Comparison of ENCODE assay signal across 8 cellular contexts in genomic region chr11:62601114-62601363, GRCh38. TPM values are rescaled to one million over a fixed set of nuclear protein-coding genes. Genes with fewer than 3 reads are reported as not detected.
DNase-seq lines count a peak whose midpoint lies in the region; ATAC-seq and TF ChIP-seq lines count a peak whose summit lies in the region.

No MANE protein-coding gene starts in this region.

- H3K9me2 ChIP-seq in DOHH2 (replicated peaks; ENCODE audit: control insufficient read depth, low read length): no peaks in the 10 kb centered on the region

- H4K20me1 ChIP-seq in DOHH2 (ENCODE audit: control insufficient read depth, insufficient read depth, low read depth, low read length): peaks cover 8% of the 10 kb centered on the region; the same call in 1 of the 2 replicates

- H2BK120ac ChIP-seq in neuronal stem cell (ENCODE audit: low read depth, low read length): peak overlapping the region; percentile 65

- ATAC-seq in HG03039 (IDR thresholded peaks at IDR 0.05; ENCODE audit: unreplicated experiment): peak; percentile 8

- H3K27me3 ChIP-seq in DOHH2 (ENCODE audit: control insufficient read depth, low read length): no peaks in the 10 kb centered on the region
- H3K27me3 ChIP-seq in neuronal stem cell (ENCODE audit: control insufficient read depth in 3 of 3, insufficient read depth in 3 of 3, low read depth in 1 of 3, low read length in 3 of 3): peaks cover 0 to 17% (median 0%) of the 10 kb centered on the region in 3 experiments

- peak overlapping the region; percentile 97 for H3K9ac ChIP-seq in neuronal stem cell (ENCODE audit: low read depth, low read length, poor library complexity)

- DNase-seq in activated CD4-positive, alpha-beta T cell treated with anti-CD3 and anti-CD28 coated beads, Interleukin-2, amount 50 U/mL, for 24 hours (ENCODE audit: low read depth in 1 of 2, low spot score in 1 of 2): peak; percentile 36 to 41
- no peak for DNase-seq in fibroblast of mammary gland (ENCODE audit: low read depth)
- DNase-seq in neuronal stem cell (ENCODE audit: low spot score): no peak
- DNase-seq in T1000 (lab: John Stamatoyannopoulos, UW): no peak
- no peak for DNase-seq in dedifferentiated amniotic fluid mesenchymal stem cell (ENCODE audit: extremely low spot score)
- no peak for DNase-seq in NCI-H748 treated with DMSO at 0.1 percent for 48 hours (lab: John Stamatoyannopoulos, UW)

- H2AFZ ChIP-seq in neuronal stem cell (ENCODE audit: low read length): peak overlapping the region; percentile 86

- H3K4me2 ChIP-seq in DOHH2 (ENCODE audit: low read length): peak overlapping the region; percentile 90
- H3K4me2 ChIP-seq in neuronal stem cell (ENCODE audit: insufficient read depth, low read length, poor library complexity, severe bottlenecking): peak overlapping the region; percentile 71

- TF ChIP-seq CTCF in DOHH2 (IDR thresholded peaks at IDR 0.05; ENCODE audit: low read depth, low read length, poor library complexity, severe bottlenecking) (no peak), fibroblast of mammary gland (conservative IDR thresholded peaks at IDR 0.05; ENCODE audit: control insufficient read depth, insufficient read depth, low read depth, low read length) (no peak)

- H3K27ac ChIP-seq in DOHH2 (ENCODE audit: low read depth, low read length) (peak overlapping the region; percentile 73), neuronal stem cell (replicated peaks; ENCODE audit: low read length) (peak overlapping the region; percentile 84)

- peak overlapping the region; percentile 76 for H2BK12ac ChIP-seq in neuronal stem cell (ENCODE audit: low read length)

- H3K14ac ChIP-seq in neuronal stem cell (ENCODE audit: low read length): peak overlapping the region; percentile 92

- H3K23ac ChIP-seq in neuronal stem cell (ENCODE audit: low read depth, low read length, poor library complexity): peak overlapping the region; percentile 90

- peak overlapping the region; percentile 97 for H3K18ac ChIP-seq in neuronal stem cell (ENCODE audit: low read length)

- WGBS in neuronal stem cell (ENCODE audit: extremely low coverage in 2 of 2, insufficient read length in 2 of 2, insufficient replicate concordance in 1 of 2), 2 donors: no CpG with 5 or more reads among the region's 31 CpGs

- H2BK5ac ChIP-seq in neuronal stem cell (ENCODE audit: low read length): peak overlapping the region; percentile 82

- H3K4me3 ChIP-seq in DOHH2 (ENCODE audit: low read length): peak overlapping the region; percentile 89
- peak overlapping the region; percentile 89 for H3K4me3 ChIP-seq in fibroblast of mammary gland (ENCODE audit: control insufficient read depth, low read depth, low read length)
- peak overlapping the region; percentile 84 to 95 for H3K4me3 ChIP-seq in neuronal stem cell (ENCODE audit: low read length in 2 of 2)

- H2BK15ac ChIP-seq in neuronal stem cell (ENCODE audit: low read length): peak overlapping the region; percentile 39

- H3K36me3 ChIP-seq in DOHH2 (ENCODE audit: control insufficient read depth, low read length) (peaks cover 77% of the 10 kb centered on the region), neuronal stem cell (replicated peaks in 1 of 2; ENCODE audit: control insufficient read depth in 2 of 2, insufficient read depth in 2 of 2, low read length in 2 of 2) (peaks cover 27 to 54% of the 10 kb centered on the region in 2 donors)

- peaks cover 8% of the 10 kb centered on the region for H3K79me1 ChIP-seq in neuronal stem cell (ENCODE audit: low read depth, low read length)

- peaks cover 44% of the 10 kb centered on the region for H3K79me2 ChIP-seq in DOHH2 (ENCODE audit: control insufficient read depth, low read length)

- peak overlapping the region; percentile 5 for H4K91ac ChIP-seq in neuronal stem cell (ENCODE audit: low read depth, low read length, poor library complexity)

- H3F3A ChIP-seq in DOHH2 (ENCODE audit: control insufficient read depth, insufficient read depth): 0 out of 2 replicates have a peak, but pooled peaks cover 6% of the 10 kb centered on the region

- H3K9me3 ChIP-seq in DOHH2 (ENCODE audit: control insufficient read depth, insufficient read depth, low read length) (no peaks in the 10 kb centered on the region), neuronal stem cell (replicated peaks in 1 of 2; ENCODE audit: control insufficient read depth in 2 of 2, insufficient read depth in 1 of 2, low read depth in 1 of 2, low read length in 2 of 2) (no peaks in the 10 kb centered on the region)

- H4K8ac ChIP-seq in neuronal stem cell (ENCODE audit: low read depth, low read length): no peak overlapping the region

- H3K4ac ChIP-seq in neuronal stem cell (ENCODE audit: low read length): no peak overlapping the region

- H3K4me1 ChIP-seq in DOHH2 (ENCODE audit: control insufficient read depth, low read length): peaks cover 32% of the 10 kb centered on the region
- peaks cover 19 to 37% of the 10 kb centered on the region in 2 donors for H3K4me1 ChIP-seq in neuronal stem cell (ENCODE audit: control insufficient read depth in 2 of 2, insufficient read depth in 1 of 2, low read depth in 1 of 2, low read length in 2 of 2)

- peak overlapping the region; percentile 94 for H2AK5ac ChIP-seq in neuronal stem cell (ENCODE audit: low read depth, low read length)

RNA-seq across cellular contexts. Expression of gene MTA2, which starts 0.6 kb away (rescaled TPM):
- 61.4 TPM for polyA plus RNA-seq in neuronal stem cell (2013, experiment 1 of 2)
- 60.5 TPM for polyA plus RNA-seq in neuronal stem cell (2013, experiment 2 of 2)

RNA-seq across cellular contexts. Expression of gene TUT1, which starts 9.7 kb away (rescaled TPM):
- 14.3 TPM for polyA plus RNA-seq in neuronal stem cell (2013, experiment 1 of 2)
- polyA plus RNA-seq in neuronal stem cell (2013, experiment 2 of 2): 14.6 TPM

RNA-seq across cellular contexts. Expression of gene EML3, which starts 11.5 kb away (rescaled TPM):
- polyA plus RNA-seq in neuronal stem cell (2013, experiment 1 of 2): 22.2 TPM
- 21.7 TPM for polyA plus RNA-seq in neuronal stem cell (2013, experiment 2 of 2)

RNA-seq across cellular contexts. Expression of gene ROM1, which starts 12.0 kb away (rescaled TPM):
- polyA plus RNA-seq in neuronal stem cell (2013, experiment 1 of 2): 0.95 TPM
- 0.58 TPM for polyA plus RNA-seq in neuronal stem cell (2013, experiment 2 of 2)

RNA-seq across cellular contexts. Expression of gene B3GAT3, which starts 20.7 kb away (rescaled TPM):
- polyA plus RNA-seq in neuronal stem cell (2013, experiment 1 of 2): 30.5 TPM
- polyA plus RNA-seq in neuronal stem cell (2013, experiment 2 of 2): 30.4 TPM

Comparison
In these comparisons a context has a peak if more than half of its experiments do, and no peak if none do; other contexts are left out.
1. DNase-seq: peak in activated CD4-positive, alpha-beta T cell treated with anti-CD3 and anti-CD28 coated beads, Interleukin-2, amount 50 U/mL, for 24 hours (2 of 2); none in fibroblast of mammary gland (single experiment), neuronal stem cell (single experiment), T1000 (single experiment), dedifferentiated amniotic fluid mesenchymal stem cell (single experiment) and NCI-H748 treated with DMSO at 0.1 percent for 48 hours (single experiment).
2. Peak in every context shown above with its lines, with median percentiles within 50 percentile points of each other: H3K4me3 ChIP-seq.